22 cellular contexts compared by ENCODE assay signal in the genomic region with DNA sequence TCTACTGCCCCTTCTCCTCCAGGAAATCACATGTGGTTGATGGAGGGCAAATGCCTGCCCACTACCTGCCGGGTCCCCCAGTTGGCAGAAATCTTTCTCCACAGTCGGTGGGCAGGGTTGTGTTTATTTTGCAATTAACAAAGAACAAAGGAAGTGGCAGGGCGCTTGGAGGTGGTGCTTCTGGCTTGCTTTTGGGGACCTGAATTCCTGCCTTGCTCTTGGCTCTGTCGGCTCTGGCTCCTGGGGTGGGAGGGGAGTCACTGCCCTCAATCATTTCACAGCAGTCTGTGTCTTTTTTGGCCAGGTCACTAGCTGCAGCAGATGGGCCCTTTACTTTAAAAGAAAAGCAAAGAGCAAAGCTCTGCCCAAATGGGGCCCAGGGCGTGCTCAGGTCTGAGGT.
A peak's percentile ranks its signal among the peaks of the same experiment; 100 is the strongest.
DNase-seq lines count a peak whose midpoint lies in the region; ATAC-seq and TF ChIP-seq lines count a peak whose summit lies in the region.
"Had no signal": no experiment of that assay in that cellular context is flagged by ENCODE, and none has a peak within 500 bp of the region (broad histone marks: within the 10 kb centered on the region; RNA-seq: fewer than 3 reads in every experiment).

No MANE protein-coding gene starts in this region.

- peaks cover 15% of the 10 kb centered on the region for H3K27me3 Mint-ChIP-seq in endothelial cell (ENCODE audit: unreplicated experiment)
- H3K27me3 Mint-ChIP-seq: activated CD4-positive, alpha-beta memory T cell treated with anti-CD3 and anti-CD28 coated beads for 36 hours; stimulated activated naive CD8-positive, alpha-beta T cell treated with anti-CD3 and anti-CD28 coated beads, Interleukin-15, Interleukin-2, amounts not matched to agents 100 ng/mL and 50 ng/mL, for 24 hours had no signal

- H3K27ac Mint-ChIP-seq in endothelial cell (ENCODE audit: unreplicated experiment) = peak overlapping the region; percentile 70
- H3K27ac Mint-ChIP-seq: activated CD4-positive, alpha-beta memory T cell treated with anti-CD3 and anti-CD28 coated beads for 36 hours; nephron had no signal

- H3K4me3 Mint-ChIP-seq in endothelial cell (ENCODE audit: unreplicated experiment) = no peak overlapping the region
- H3K4me3 Mint-ChIP-seq: activated CD4-positive, alpha-beta memory T cell treated with anti-CD3 and anti-CD28 coated beads for 36 hours; nephron; stimulated activated naive CD8-positive, alpha-beta T cell treated with anti-CD3 and anti-CD28 coated beads, Interleukin-15, Interleukin-2, amounts not matched to agents 100 ng/mL and 50 ng/mL, for 24 hours; T-helper 1 cell treated with Interleukin-12 subunit alpha and Interleukin-12 subunit beta and Interleukin-4 antibody, amounts not matched to agents 30 μg/mL and 1 μg/mL, for 36 hours had no signal

- ATAC-seq in GM19351 (IDR thresholded peaks at IDR 0.05; ENCODE audit: unreplicated experiment) (no peak), HG02588 (IDR thresholded peaks at IDR 0.05; ENCODE audit: unreplicated experiment) (no peak)

- DNase-seq in NCI-H146 (lab: John Stamatoyannopoulos, UW) (peak; percentile 65), NCI-H146 treated with DMSO at 0.1 percent for 48 hours (lab: John Stamatoyannopoulos, UW; ENCODE audit: unreplicated experiment) (no peak), COR-L47 (lab: John Stamatoyannopoulos, UW) (peak; percentile 67), NCI-H69 (lab: John Stamatoyannopoulos, UW) (peak; percentile 93), endothelial cell (ENCODE audit: low spot score) (no peak), SHP77 (lab: John Stamatoyannopoulos, UW) (no peak)
- DNase-seq: activated CD4-positive, alpha-beta memory T cell treated with anti-CD3 and anti-CD28 coated beads for 36 hours; activated T-cell treated with anti-CD3 and anti-CD28 coated beads, Interleukin-2, amount 50 U/mL, for 1 hour; brain microvascular endothelial cell; C1 segment of cervical spinal cord; DMS53; kidney; NCI-H524 treated with DMSO at 0.1 percent for 48 hours; OCI-M1; SIG-M5; stimulated activated CD4-positive, alpha-beta T cell treated with anti-CD3 and anti-CD28 coated beads, Interleukin-2, amount 100 ng/mL, for 24 hours; WERI-Rb-1 had no signal

- TF ChIP-seq CTCF in endothelial cell (IDR thresholded peaks at IDR 0.05; ENCODE audit: unreplicated experiment) = no peak

- H3K4me1 Mint-ChIP-seq in endothelial cell (ENCODE audit: unreplicated experiment) = peaks cover 73% of the 10 kb centered on the region

- H3K36me3 Mint-ChIP-seq in endothelial cell (ENCODE audit: low read depth, unreplicated experiment) = no peaks in the 10 kb centered on the region
- H3K36me3 Mint-ChIP-seq: activated CD4-positive, alpha-beta memory T cell treated with anti-CD3 and anti-CD28 coated beads for 36 hours had no signal

- no peaks in the 10 kb centered on the region for H3K9me3 Mint-ChIP-seq in endothelial cell (ENCODE audit: unreplicated experiment)
- H3K9me3 Mint-ChIP-seq: activated CD4-positive, alpha-beta memory T cell treated with anti-CD3 and anti-CD28 coated beads for 36 hours; nephron; stimulated activated naive CD8-positive, alpha-beta T cell treated with anti-CD3 and anti-CD28 coated beads, Interleukin-15, Interleukin-2, amounts not matched to agents 100 ng/mL and 50 ng/mL, for 24 hours; T-helper 1 cell treated with Interleukin-12 subunit alpha and Interleukin-12 subunit beta and Interleukin-4 antibody, amounts not matched to agents 30 μg/mL and 1 μg/mL, for 36 hours had no signal

Comparison
In these comparisons a context has a peak if more than half of its experiments do, and no peak if none do; other contexts are left out.
1. DNase-seq: peak in NCI-H146 (single experiment), COR-L47 (single experiment) and NCI-H69 (single experiment); none in NCI-H146 treated with DMSO at 0.1 percent for 48 hours (single experiment), endothelial cell (single experiment) and SHP77 (0 of 2).